Comparison of ENCODE assay signal across 25 cellular contexts in genomic region chr2:110768591-110768990, GRCh38. TPM values are rescaled to one million over a fixed set of nuclear protein-coding genes. Genes with fewer than 3 reads are reported as not detected.
DNase-seq lines count a peak whose midpoint lies in the region; TF ChIP-seq lines count a peak whose summit lies in the region.
"Had no signal": no experiment of that assay in that cellular context is flagged by ENCODE, and none has a peak within 500 bp of the region (broad histone marks: within the 10 kb centered on the region; RNA-seq: fewer than 3 reads in every experiment).

No MANE protein-coding gene starts in this region.

- H3K4me1 Mint-ChIP-seq in osteocyte (ENCODE audit: unreplicated experiment) (peaks cover 7% of the 10 kb centered on the region), glutamatergic neuron (ENCODE audit: low read depth, unreplicated experiment) (no peaks in the 10 kb centered on the region)
- H3K4me1 Mint-ChIP-seq: activated CD4-positive, alpha-beta T cell treated with anti-CD3 and anti-CD28 coated beads, Interleukin-2, amount 10 ng/mL, durations not matched to agents 24 days and 14 days; B cell; naive thymus-derived CD8-positive, alpha-beta T cell had no signal

- DNase-seq in NCI-H2081 (lab: John Stamatoyannopoulos, UW) (peak; percentile 18 to 60), NCI-H2081 treated with DMSO at 0.1 percent for 48 hours (lab: John Stamatoyannopoulos, UW) (no peak), NCI-H2029 treated with DMSO at 0.1 percent for 48 hours (lab: John Stamatoyannopoulos, UW) (peak; percentile 33), SHP77 treated with DMSO at 0.1 percent for 48 hours (lab: John Stamatoyannopoulos, UW) (peak; percentile 10), osteocyte (ENCODE audit: extremely low spot score, unreplicated experiment) (peak; percentile 34), glutamatergic neuron (no peak), GM10248 (ENCODE audit: extremely low spot score) (no peak)
- DNase-seq in activated CD4-positive, alpha-beta T cell treated with anti-CD3 and anti-CD28 coated beads for 1 hour = no peak
- DNase-seq: activated CD4-positive, alpha-beta T cell treated with anti-CD3 and anti-CD28 coated beads, Interleukin-2, amount 10 ng/mL, durations not matched to agents 24 days and 14 days; activated CD8-positive, alpha-beta memory T cell treated with anti-CD3 and anti-CD28 coated beads, Interleukin-2, amount 50 U/mL, for 48 hours; activated gamma-delta T cell treated with Interleukin-2 at 50 U/mL for 16 hours; Calu3; dermis blood vessel endothelial cell; hippocampal formation; naive thymus-derived CD8-positive, alpha-beta T cell; NCI-H187; stimulated activated CD4-positive, alpha-beta T cell treated with anti-CD3 and anti-CD28 coated beads, Interleukin-2, amount 100 ng/mL, for 48 hours; trophoblast cell had no signal

- CTCF ChIA-PET in GM10248 (lab: Yijun Ruan, JAX) = interaction anchor here (1.3 to 6.2 kb wide), 2 partner anchors 12 to 25 kb away, joined by 3 to 40 read pairs; no protein-coding TSS in a partner anchor

- H3K36me3 Mint-ChIP-seq in osteocyte (ENCODE audit: unreplicated experiment) (no peaks in the 10 kb centered on the region), glutamatergic neuron (ENCODE audit: unreplicated experiment) (no peaks in the 10 kb centered on the region)

- POLR2A ChIA-PET in GM10248 (lab: Yijun Ruan, JAX) = no interaction called here

- no peak for TF ChIP-seq CTCF in osteocyte (IDR thresholded peaks at IDR 0.05)
- no peak for TF ChIP-seq CTCF in glutamatergic neuron (IDR thresholded peaks at IDR 0.05; ENCODE audit: partially characterized antibody, unreplicated experiment)
- no peak for TF ChIP-seq CTCF in GM10248 (IDR thresholded peaks at IDR 0.05; ENCODE audit: control extremely low read depth, extremely low read depth, low read depth, missing control alignments)

- H3K27ac Mint-ChIP-seq in osteocyte (ENCODE audit: unreplicated experiment) (no peak overlapping the region), glutamatergic neuron (ENCODE audit: unreplicated experiment) (no peak overlapping the region)
- H3K27ac Mint-ChIP-seq: activated CD4-positive, alpha-beta T cell treated with anti-CD3 and anti-CD28 coated beads, Interleukin-2, amount 10 ng/mL, durations not matched to agents 24 days and 14 days; B cell; stimulated activated naive CD8-positive, alpha-beta T cell treated with anti-CD3 and anti-CD28 coated beads, Interleukin-15, Interleukin-2, amounts not matched to agents 100 ng/mL and 50 ng/mL, for 24 hours had no signal

- H3K4me3 Mint-ChIP-seq in osteocyte (ENCODE audit: unreplicated experiment) (no peak overlapping the region), glutamatergic neuron (ENCODE audit: unreplicated experiment) (no peak overlapping the region)
- H3K4me3 Mint-ChIP-seq: activated CD4-positive, alpha-beta T cell treated with anti-CD3 and anti-CD28 coated beads, Interleukin-2, amount 10 ng/mL, durations not matched to agents 24 days and 14 days; B cell; naive thymus-derived CD8-positive, alpha-beta T cell; stimulated activated naive CD8-positive, alpha-beta T cell treated with anti-CD3 and anti-CD28 coated beads, Interleukin-15, Interleukin-2, amounts not matched to agents 100 ng/mL and 50 ng/mL, for 24 hours had no signal

- H3K9me3 Mint-ChIP-seq in osteocyte (ENCODE audit: unreplicated experiment) (peaks cover 10% of the 10 kb centered on the region), glutamatergic neuron (ENCODE audit: unreplicated experiment) (no peaks in the 10 kb centered on the region)
- H3K9me3 Mint-ChIP-seq: activated CD4-positive, alpha-beta T cell treated with anti-CD3 and anti-CD28 coated beads, Interleukin-2, amount 10 ng/mL, durations not matched to agents 24 days and 14 days had no signal

- H3K27me3 Mint-ChIP-seq in osteocyte (ENCODE audit: unreplicated experiment) (peaks cover 58% of the 10 kb centered on the region), glutamatergic neuron (ENCODE audit: unreplicated experiment) (peaks cover 2% of the 10 kb centered on the region)

RNA-seq across cellular contexts. Expression of gene ACOXL, which starts 36.2 kb away (rescaled TPM):
- total RNA-seq in osteocyte (not detected in 2 replicates), glutamatergic neuron (ENCODE audit: unreplicated experiment) (1.4 TPM)
- total RNA-seq: A172; B cell; dermis blood vessel endothelial cell; fibroblast of villous mesenchyme; H4; mesenteric fat pad; naive thymus-derived CD8-positive, alpha-beta T cell; posterior vena cava had no signal

Comparison
In these comparisons a context has a peak if more than half of its experiments do, and no peak if none do; other contexts are left out.
1. DNase-seq: peak in NCI-H2081 (2 of 2), NCI-H2029 treated with DMSO at 0.1 percent for 48 hours (single experiment), SHP77 treated with DMSO at 0.1 percent for 48 hours (single experiment) and osteocyte (single experiment); none in NCI-H2081 treated with DMSO at 0.1 percent for 48 hours (single experiment), glutamatergic neuron (single experiment), activated CD4-positive, alpha-beta T cell treated with anti-CD3 and anti-CD28 coated beads for 1 hour (single experiment) and GM10248 (single experiment).